ENCODE assay signal across 18 cellular contexts in genomic region chr2:9836074-9836473, GRCh38.
"Had no signal": no experiment of that assay in that cellular context is flagged by ENCODE, and none has a peak within 500 bp of the region (broad histone marks: within the 10 kb centered on the region; RNA-seq: fewer than 3 reads in every experiment).

No MANE protein-coding gene starts in this region.

- ATAC-seq: esophagus mucosa; natural killer cell treated with Interleukin-12 subunit alpha and Interleukin-12 subunit beta and Interleukin-15 and Interleukin-18, amount 100 ng/mL, for 72 hours had no signal

- H3K9me3 ChIP-seq: gastroesophageal sphincter, prostate gland, thoracic aorta had no signal

- H3K27me3 ChIP-seq: dorsolateral prefrontal cortex, gastroesophageal sphincter, neural progenitor cell had no signal

- DNase-seq: central memory CD4-positive, alpha-beta T cell; dorsolateral prefrontal cortex; effector CD8-positive, alpha-beta T cell; glutamatergic neuron; islet precursor cell; nucleus accumbens; stimulated activated CD4-positive, alpha-beta T cell treated with anti-CD3 and anti-CD28 coated beads, Interleukin-2, amount 100 ng/mL, for 48 hours had no signal

- H3K27ac ChIP-seq: coronary artery, dorsolateral prefrontal cortex, gastroesophageal sphincter, neural progenitor cell, parathyroid adenoma, prostate gland, thoracic aorta had no signal

- H3K4me1 ChIP-seq: gastroesophageal sphincter, neural progenitor cell had no signal

- H2AFZ ChIP-seq: neural progenitor cell, parathyroid adenoma had no signal

- H3K9ac ChIP-seq: neural progenitor cell, parathyroid adenoma had no signal

- FAIRE-seq: endometrium, urothelium cell line had no signal

- H3K36me3 ChIP-seq: gastroesophageal sphincter, neural progenitor cell, prostate gland, thoracic aorta had no signal

- H3K4me3 ChIP-seq: coronary artery, dorsolateral prefrontal cortex, gastroesophageal sphincter, neural progenitor cell, prostate gland, smooth muscle cell, thoracic aorta had no signal

- H3K79me2 ChIP-seq: parathyroid adenoma had no signal

- H3K4me2 ChIP-seq: neural progenitor cell had no signal
